In the genomic region with DNA sequence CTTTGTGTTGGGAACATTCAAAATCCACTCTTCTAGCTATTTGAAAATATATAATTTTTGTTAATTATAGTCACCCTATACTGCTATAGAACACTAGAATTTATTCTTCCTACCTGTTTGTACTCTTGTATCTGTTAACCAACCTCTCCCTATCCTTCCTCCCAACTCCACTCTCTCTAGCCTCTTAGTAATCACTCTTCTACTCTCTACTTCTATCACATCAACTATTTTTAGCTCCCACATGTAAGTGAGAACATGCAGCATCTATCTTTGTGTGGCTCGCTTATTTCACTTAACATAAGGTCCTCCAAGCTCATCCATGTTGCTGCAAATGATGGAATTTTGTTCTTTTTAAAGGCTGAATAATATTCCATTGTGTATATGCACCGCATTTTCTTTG, we compare ENCODE assay signal across 23 cellular contexts.
"Had no signal": no experiment of that assay in that cellular context is flagged by ENCODE, and none has a peak within 500 bp of the region (broad histone marks: within the 10 kb centered on the region; RNA-seq: fewer than 3 reads in every experiment).

No MANE protein-coding gene starts in this region.

- H3K36me3 Mint-ChIP-seq: brain had no signal

- ATAC-seq: activated CD8-positive, alpha-beta T cell treated with anti-CD3 and anti-CD28 coated beads for 36 hours; activated T-cell treated with anti-CD3 and anti-CD28 coated beads, Interleukin-2, amount 50 U/mL, for 72 hours; T-helper 17 cell had no signal

- H3K27ac Mint-ChIP-seq: activated CD8-positive, alpha-beta T cell treated with anti-CD3 and anti-CD28 coated beads for 36 hours; activated T-cell treated with anti-CD3 and anti-CD28 coated beads, Interleukin-2, amount 50 U/mL, for 72 hours; brain; T-helper 17 cell had no signal

- H3K4me3 ChIP-seq: ascending aorta, MG63 had no signal

- DNase-seq: activated CD4-positive, alpha-beta T cell treated with anti-CD3 and anti-CD28 coated beads, Interleukin-2, amount 50 U/mL, for 1 hour; activated CD4-positive, CD25-positive, alpha-beta regulatory T cell; activated CD8-positive, alpha-beta memory T cell treated with anti-CD3 and anti-CD28 coated beads, Interleukin-2, amount 50 U/mL, for 4 hours; activated CD8-positive, alpha-beta T cell treated with anti-CD3 and anti-CD28 coated beads for 36 hours; activated effector memory CD4-positive, alpha-beta T cell treated with anti-CD3 and anti-CD28 coated beads, Interleukin-2, amount 50 U/mL, for 16 hours; activated naive CD4-positive, alpha-beta T cell treated with Interleukin-2 at 50 U/mL for 16 hours; activated T-cell treated with anti-CD3 and anti-CD28 coated beads, Interleukin-2, amount 50 U/mL, for 72 hours; amniotic stem cell; MG63; MV-4-11; NCI-H1092 treated with DMSO at 0.1 percent for 48 hours; NCI-H1417 treated with DMSO at 0.1 percent for 48 hours; NCI-H1694 treated with DMSO at 0.1 percent for 48 hours; NCI-H2029 treated with DMSO at 0.1 percent for 48 hours; NCI-H345; NCI-H510A; NCI-H526 treated with DMSO at 0.1 percent for 48 hours; NCI-H82; SIG-M5; T-helper 17 cell had no signal

- H3K27me3 ChIP-seq: ascending aorta, MG63 had no signal

- H3K4me3 Mint-ChIP-seq: activated CD8-positive, alpha-beta T cell treated with anti-CD3 and anti-CD28 coated beads for 36 hours; activated T-cell treated with anti-CD3 and anti-CD28 coated beads, Interleukin-2, amount 50 U/mL, for 72 hours; brain; central memory CD8-positive, alpha-beta T cell; T-helper 17 cell had no signal

- H3K9me3 Mint-ChIP-seq: activated CD8-positive, alpha-beta T cell treated with anti-CD3 and anti-CD28 coated beads for 36 hours; brain; central memory CD8-positive, alpha-beta T cell had no signal

- H3K27ac ChIP-seq: ascending aorta had no signal

- H3K27me3 Mint-ChIP-seq: activated CD8-positive, alpha-beta T cell treated with anti-CD3 and anti-CD28 coated beads for 36 hours; T-helper 17 cell had no signal

- H3K36me3 ChIP-seq: ascending aorta, MG63 had no signal

- H3K9me3 ChIP-seq: ascending aorta, MG63 had no signal
